Comparison of ENCODE assay signal across 2 cellular contexts in the genomic region with DNA sequence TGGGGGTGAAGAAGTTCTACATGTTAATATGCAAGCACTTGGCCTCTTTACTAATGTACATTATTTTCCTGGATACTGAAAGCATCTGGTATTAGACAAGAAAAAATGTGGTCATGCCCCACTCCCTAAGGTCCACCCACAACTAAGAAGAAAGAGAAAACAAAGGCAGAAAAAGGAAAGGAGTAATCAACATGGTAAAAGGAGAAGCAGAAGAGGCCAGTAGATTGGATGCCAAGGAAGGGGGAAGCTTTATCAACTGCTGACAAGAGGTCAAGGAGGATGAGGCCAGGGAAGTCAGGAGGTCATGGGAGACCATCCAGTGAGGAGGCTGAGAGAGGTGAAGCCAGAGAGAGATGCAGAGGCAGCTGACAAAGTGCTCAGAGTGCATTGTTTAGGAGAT.
TF ChIP-seq lines count a peak whose summit lies in the region.

No MANE protein-coding gene starts in this region.

TF ChIP-seq in IMR-90, 13 proteins besides CTCF, POLR2A, EP300 and RAD21:
- TF ChIP-seq MAFK (IDR thresholded peaks at IDR 0.05; ENCODE audit: low read depth, low read length) (no peak), MXI1 (IDR thresholded peaks at IDR 0.05; ENCODE audit: borderline replicate concordance, low read depth, low read length) (no peak), SMC3 (IDR thresholded peaks at IDR 0.05; ENCODE audit: low read depth, low read length) (no peak), MAZ (IDR thresholded peaks at IDR 0.05; ENCODE audit: borderline replicate concordance, low read depth, low read length) (no peak), USF2 (IDR thresholded peaks at IDR 0.05; ENCODE audit: low read depth, low read length) (no peak), NFE2L2 (IDR thresholded peaks at IDR 0.05; ENCODE audit: low read depth, low read length) (no peak), FOS (IDR thresholded peaks at IDR 0.05; ENCODE audit: low read depth, low read length) (no peak)

TF ChIP-seq in GM12878, 131 proteins besides CTCF, POLR2A, EP300 and RAD21:
- TF ChIP-seq NR2F1 (conservative IDR thresholded peaks at IDR 0.05) (0 out of 2 replicates have a peak, but pooled peaks have one; percentile 11), IKZF2 (IDR thresholded peaks at IDR 0.05) (0 out of 4 replicates have a peak, but pooled peaks of 1 of the 2 experiments have one; percentile 0), ETV6 (conservative IDR thresholded peaks at IDR 0.05 in 1 of 2, IDR thresholded peaks at IDR 0.05 in 1 of 2; ENCODE audit: borderline replicate concordance in 1 of 2, low read depth in 1 of 2) (no peak), SMARCA5 (IDR thresholded peaks at IDR 0.05) (no peak)
